Comparison of ENCODE assay signal across 1 cellular context in the genomic region with DNA sequence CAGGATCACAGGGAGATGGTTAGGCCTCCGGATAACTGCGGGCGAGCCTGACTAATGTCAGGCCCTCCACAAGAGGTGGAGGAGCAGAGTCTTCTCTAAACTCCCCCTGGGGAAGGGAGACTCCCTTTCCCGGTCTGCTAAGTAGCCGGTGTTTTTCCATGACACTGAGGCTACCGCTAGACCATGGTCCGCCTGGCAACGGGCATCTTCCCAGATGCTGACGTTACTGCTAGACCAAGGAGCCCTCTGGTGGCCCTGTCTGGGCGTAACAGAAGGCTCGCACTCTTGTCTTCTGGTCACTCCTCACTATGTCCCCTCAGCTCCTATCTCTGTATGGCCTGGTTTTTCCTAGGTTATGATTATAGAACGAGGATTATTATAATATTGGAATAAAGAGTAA.
A peak's percentile ranks its signal among the peaks of the same experiment; 100 is the strongest.
TF ChIP-seq lines count a peak whose summit lies in the region.

No MANE protein-coding gene starts in this region.

TF ChIP-seq in HepG2, 621 proteins besides CTCF, POLR2A, EP300 and RAD21 (continued from another document):
- TF ChIP-seq, protein P1, sequence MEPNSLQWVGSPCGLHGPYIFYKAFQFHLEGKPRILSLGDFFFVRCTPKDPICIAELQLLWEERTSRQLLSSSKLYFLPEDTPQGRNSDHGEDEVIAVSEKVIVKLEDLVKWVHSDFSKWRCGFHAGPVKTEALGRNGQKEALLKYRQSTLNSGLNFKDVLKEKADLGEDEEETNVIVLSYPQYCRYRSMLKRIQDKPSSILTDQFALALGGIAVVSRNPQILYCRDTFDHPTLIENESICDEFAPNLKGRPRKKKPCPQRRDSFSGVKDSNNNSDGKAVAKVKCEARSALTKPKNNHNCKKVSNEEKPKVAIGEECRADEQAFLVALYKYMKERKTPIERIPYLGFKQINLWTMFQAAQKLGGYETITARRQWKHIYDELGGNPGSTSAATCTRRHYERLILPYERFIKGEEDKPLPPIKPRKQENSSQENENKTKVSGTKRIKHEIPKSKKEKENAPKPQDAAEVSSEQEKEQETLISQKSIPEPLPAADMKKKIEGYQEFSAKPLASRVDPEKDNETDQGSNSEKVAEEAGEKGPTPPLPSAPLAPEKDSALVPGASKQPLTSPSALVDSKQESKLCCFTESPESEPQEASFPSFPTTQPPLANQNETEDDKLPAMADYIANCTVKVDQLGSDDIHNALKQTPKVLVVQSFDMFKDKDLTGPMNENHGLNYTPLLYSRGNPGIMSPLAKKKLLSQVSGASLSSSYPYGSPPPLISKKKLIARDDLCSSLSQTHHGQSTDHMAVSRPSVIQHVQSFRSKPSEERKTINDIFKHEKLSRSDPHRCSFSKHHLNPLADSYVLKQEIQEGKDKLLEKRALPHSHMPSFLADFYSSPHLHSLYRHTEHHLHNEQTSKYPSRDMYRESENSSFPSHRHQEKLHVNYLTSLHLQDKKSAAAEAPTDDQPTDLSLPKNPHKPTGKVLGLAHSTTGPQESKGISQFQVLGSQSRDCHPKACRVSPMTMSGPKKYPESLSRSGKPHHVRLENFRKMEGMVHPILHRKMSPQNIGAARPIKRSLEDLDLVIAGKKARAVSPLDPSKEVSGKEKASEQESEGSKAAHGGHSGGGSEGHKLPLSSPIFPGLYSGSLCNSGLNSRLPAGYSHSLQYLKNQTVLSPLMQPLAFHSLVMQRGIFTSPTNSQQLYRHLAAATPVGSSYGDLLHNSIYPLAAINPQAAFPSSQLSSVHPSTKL (CRISPR knock-in tag; IDR thresholded peaks at IDR 0.05): 0 out of 2 replicates have a peak, but pooled peaks have one; percentile 7
- TF ChIP-seq, protein P2, sequence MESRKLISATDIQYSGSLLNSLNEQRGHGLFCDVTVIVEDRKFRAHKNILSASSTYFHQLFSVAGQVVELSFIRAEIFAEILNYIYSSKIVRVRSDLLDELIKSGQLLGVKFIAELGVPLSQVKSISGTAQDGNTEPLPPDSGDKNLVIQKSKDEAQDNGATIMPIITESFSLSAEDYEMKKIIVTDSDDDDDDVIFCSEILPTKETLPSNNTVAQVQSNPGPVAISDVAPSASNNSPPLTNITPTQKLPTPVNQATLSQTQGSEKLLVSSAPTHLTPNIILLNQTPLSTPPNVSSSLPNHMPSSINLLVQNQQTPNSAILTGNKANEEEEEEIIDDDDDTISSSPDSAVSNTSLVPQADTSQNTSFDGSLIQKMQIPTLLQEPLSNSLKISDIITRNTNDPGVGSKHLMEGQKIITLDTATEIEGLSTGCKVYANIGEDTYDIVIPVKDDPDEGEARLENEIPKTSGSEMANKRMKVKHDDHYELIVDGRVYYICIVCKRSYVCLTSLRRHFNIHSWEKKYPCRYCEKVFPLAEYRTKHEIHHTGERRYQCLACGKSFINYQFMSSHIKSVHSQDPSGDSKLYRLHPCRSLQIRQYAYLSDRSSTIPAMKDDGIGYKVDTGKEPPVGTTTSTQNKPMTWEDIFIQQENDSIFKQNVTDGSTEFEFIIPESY (CRISPR knock-in tag; IDR thresholded peaks at IDR 0.05): peak; percentile 99
- TF ChIP-seq STAG1 (CRISPR knock-in tag; IDR thresholded peaks at IDR 0.05): peak; percentile 69
